In the genomic region with DNA sequence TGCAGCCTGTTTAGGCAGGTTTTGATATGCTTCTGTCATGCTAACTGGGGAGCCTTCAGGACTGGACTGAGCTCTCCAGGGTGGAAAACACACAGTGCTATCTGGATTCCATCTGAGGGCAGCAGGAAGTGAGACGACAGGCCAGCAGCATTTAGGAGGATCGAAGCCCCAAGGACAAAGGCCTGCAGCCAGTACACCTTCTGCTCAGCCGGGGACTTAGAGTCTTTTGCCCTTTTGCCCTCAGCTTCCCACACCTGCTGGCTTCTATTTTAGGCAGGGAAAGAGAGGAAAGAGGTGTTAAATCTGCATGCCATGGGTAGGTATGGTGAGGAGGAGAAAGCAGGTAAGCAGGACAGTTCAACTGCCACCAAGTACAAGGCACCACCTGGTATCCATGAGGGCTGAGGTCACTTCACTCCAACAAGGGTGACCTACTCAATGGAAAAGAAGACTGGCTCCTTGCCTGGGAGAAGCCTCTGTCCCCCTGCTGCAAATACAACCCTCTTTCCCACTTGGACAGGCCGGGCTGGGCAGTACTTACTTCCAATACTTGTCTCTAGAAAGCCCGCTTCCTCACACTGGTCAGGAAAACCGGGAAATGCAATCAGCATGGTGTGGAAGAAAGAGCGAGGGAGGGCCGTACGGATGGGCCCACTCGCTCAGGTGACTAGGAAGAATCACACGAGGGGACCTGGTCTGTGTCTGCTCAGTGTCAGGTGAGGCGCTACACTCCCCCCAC, we compare ENCODE assay signal across 23 cellular contexts. TPM values are rescaled to one million over a fixed set of nuclear protein-coding genes. Genes with fewer than 3 reads are reported as not detected.
DNase-seq lines count a peak whose midpoint lies in the region; ATAC-seq, FAIRE-seq and TF ChIP-seq lines count a peak whose summit lies in the region.
"Had no signal": no experiment of that assay in that cellular context is flagged by ENCODE, and none has a peak within 500 bp of the region (broad histone marks: within the 10 kb centered on the region; RNA-seq: fewer than 3 reads in every experiment).

No MANE protein-coding gene starts in this region.

- H3K9me3 ChIP-seq in HepG2 (ENCODE audit: low read length), result no peaks in the 10 kb centered on the region
- H3K9me3 ChIP-seq: A549, stomach had no signal

- H3K4me3 ChIP-seq in HepG2 (replicated peaks in 1 of 3; ENCODE audit: insufficient read depth in 1 of 3, low read depth in 2 of 3, low read length in 3 of 3), result no peak overlapping the region
- H3K4me3 ChIP-seq: A549, lung, stomach had no signal

- no TSS peak for BruUV-seq in MCF 10A (replicated peaks; lab: Mats Ljungman, UMichigan)
- BruUV-seq in HepG2 (replicated peaks; lab: Mats Ljungman, UMichigan), result no TSS peak

- no peaks in the 10 kb centered on the region for H3K79me2 ChIP-seq in HepG2 (ENCODE audit: insufficient read depth, low read length)

- peak; percentile 76 to 81 for DNase-seq in T47D (ENCODE audit: low read depth in 1 of 2, low spot score in 1 of 2)
- DNase-seq in MCF 10A (ENCODE audit: unreplicated experiment), result no peak
- DNase-seq in activated B cell treated with CpG ODN at 0.5 μM for 24 hours, result no peak
- DNase-seq in HepG2 (ENCODE audit: low spot score), result no peak
- no peak for DNase-seq in stimulated activated effector memory CD8-positive, alpha-beta T cell treated with anti-CD3 and anti-CD28 coated beads, Interleukin-12 subunit alpha, Interleukin-12 subunit beta, amount 100 ng/mL, for 72 hours (ENCODE audit: low spot score in 2 of 2)
- no peak for DNase-seq in OCI-M1 (lab: John Stamatoyannopoulos, UW)
- no peak for DNase-seq in activated naive CD8-positive, alpha-beta T cell treated with anti-CD3 and anti-CD28 coated beads, Interleukin-2, amount 50 U/mL, for 24 hours
- DNase-seq: activated CD4-positive, alpha-beta memory T cell treated with anti-CD3 and anti-CD28 coated beads, Interleukin-2, amount 10 ng/mL, durations not matched to agents 7 days and 5 days; activated naive CD4-positive, alpha-beta T cell; activated T-cell treated with anti-CD3 and anti-CD28 coated beads, Interleukin-2, amount 50 U/mL, for 1 hour; DMS153; effector memory CD8-positive, alpha-beta T cell; KBM-7; NCI-H2029; NCI-H446; stimulated activated CD4-positive, alpha-beta T cell treated with anti-CD3 and anti-CD28 coated beads, Interleukin-1b, Interleukin-23, amount 100 ng/mL, for 48 hours; stomach; T-helper 1 cell had no signal

- TF ChIP-seq CTCF in MCF 10A (IDR thresholded peaks at IDR 0.05; ENCODE audit: unreplicated experiment) (no peak), activated B cell treated with CpG ODN at 0.5 μM for 24 hours (IDR thresholded peaks at IDR 0.05) (no peak), HepG2 (CRISPR knock-in tag; IDR thresholded peaks at IDR 0.05) (no peak)

- H3K27me3 Mint-ChIP-seq in MCF 10A (ENCODE audit: insufficient read depth, unreplicated experiment), result no peaks in the 10 kb centered on the region
- H3K27me3 Mint-ChIP-seq in activated B cell treated with CpG ODN at 0.5 μM for 24 hours, result no peaks in the 10 kb centered on the region
- H3K27me3 Mint-ChIP-seq in activated naive CD8-positive, alpha-beta T cell treated with anti-CD3 and anti-CD28 coated beads, Interleukin-2, amount 50 U/mL, for 24 hours, result no peaks in the 10 kb centered on the region
- H3K27me3 Mint-ChIP-seq: activated CD4-positive, alpha-beta memory T cell treated with anti-CD3 and anti-CD28 coated beads, Interleukin-2, amount 10 ng/mL, durations not matched to agents 7 days and 5 days; effector memory CD8-positive, alpha-beta T cell had no signal

- POLR2A ChIA-PET in MCF 10A (lab: Yijun Ruan, JAX) (no interaction called here), activated B cell treated with CpG ODN at 0.5 μM for 24 hours (lab: Charles Lee) (interaction anchor here (0.7 to 14.9 kb wide), 6 partner anchors 9 to 1104 kb away, joined by 4 to 263 read pairs (median 18); partner anchors contain the start of genes CRY2 and PEX16), HepG2 (lab: Yijun Ruan, JAX) (no interaction called here)

- no peaks in the 10 kb centered on the region for H4K20me1 ChIP-seq in HepG2 (ENCODE audit: insufficient read depth, low read length)

- peaks cover 16% of the 10 kb centered on the region for H3K4me1 ChIP-seq in HepG2 (ENCODE audit: insufficient read depth, low read length)

- FAIRE-seq in HepG2 (lab: Jason Lieb, UNC), result no peak
- FAIRE-seq: A549 had no signal

- no peak for TF ChIP-seq EP300 in HepG2 (IDR thresholded peaks at IDR 0.05; ENCODE audit: low read depth in 2 of 2, low read length in 2 of 2)
- no peak for TF ChIP-seq EP300 in HepG2 (CRISPR knock-in tag; IDR thresholded peaks at IDR 0.05; ENCODE audit: borderline replicate concordance)

- H3K4me3 Mint-ChIP-seq in MCF 10A (ENCODE audit: unreplicated experiment), result no peak overlapping the region
- H3K4me3 Mint-ChIP-seq in activated B cell treated with CpG ODN at 0.5 μM for 24 hours, result peak overlapping the region; percentile 60
- no peak overlapping the region for H3K4me3 Mint-ChIP-seq in stimulated activated effector memory CD8-positive, alpha-beta T cell treated with anti-CD3 and anti-CD28 coated beads, Interleukin-12 subunit alpha, Interleukin-12 subunit beta, amount 100 ng/mL, for 72 hours
- H3K4me3 Mint-ChIP-seq in activated naive CD8-positive, alpha-beta T cell treated with anti-CD3 and anti-CD28 coated beads, Interleukin-2, amount 50 U/mL, for 24 hours, result no peak overlapping the region
- H3K4me3 Mint-ChIP-seq: activated CD4-positive, alpha-beta memory T cell treated with anti-CD3 and anti-CD28 coated beads, Interleukin-2, amount 10 ng/mL, durations not matched to agents 7 days and 5 days; effector memory CD8-positive, alpha-beta T cell had no signal

- no peak for TF ChIP-seq RAD21 in HepG2 (CRISPR knock-in tag; IDR thresholded peaks at IDR 0.05)

- no peak overlapping the region for H2AFZ ChIP-seq in HepG2 (ENCODE audit: low read length)

- H3K27me3 ChIP-seq in HepG2 (ENCODE audit: control insufficient read depth in 1 of 2, insufficient read depth in 2 of 2, low read length in 2 of 2), result no peaks in the 10 kb centered on the region
- H3K27me3 ChIP-seq: stomach had no signal

- in situ Hi-C loops in T47D (cut with HindIII; ENCODE audit: low pct_unique_long_range_greater_than_20kb, low sequenced_read_pairs) (no loop called here), HepG2 (cut with HindIII; ENCODE audit: extremely low pct_ligation_motif_present, low pct_unique_long_range_greater_than_20kb) (no loop called here)

- no peak for TF ChIP-seq POLR2A in HepG2 (IDR thresholded peaks at IDR 0.05; ENCODE audit: insufficient read depth in 1 of 2, low read depth in 2 of 2, low read length in 2 of 2)

- H3K27ac ChIP-seq in HepG2 (ENCODE audit: extremely low read length, insufficient read depth, low read length), result peak overlapping the region; percentile 42
- H3K27ac ChIP-seq: A549 had no signal

- H3K9ac ChIP-seq in HepG2 (ENCODE audit: insufficient read depth, low read depth, low read length), result no peak overlapping the region

- 72% methylated on average over 12 of the region's 12 CpGs for WGBS in HepG2 (ENCODE audit: low lambda C conversion rate)

- H3K4me2 ChIP-seq in HepG2 (ENCODE audit: low read depth, low read length), result no peak overlapping the region
- H3K4me2 ChIP-seq: A549 had no signal

- intact Hi-C loops in MCF 10A (cut with micrococcal nuclease) (no loop called here), activated B cell treated with CpG ODN at 0.5 μM for 24 hours (cut with micrococcal nuclease) (loop anchor here (1.0 to 10.0 kb wide), 4 partner anchors 87 to 1367 kb away; partner anchors contain the start of genes ARHGAP1, CD82, CRY2 and SLC35C1), HepG2 (cut with micrococcal nuclease; ENCODE audit: unreplicated experiment) (no loop called here)

- H3K9me3 Mint-ChIP-seq in MCF 10A (ENCODE audit: unreplicated experiment) (no peaks in the 10 kb centered on the region), activated B cell treated with CpG ODN at 0.5 μM for 24 hours (no peaks in the 10 kb centered on the region)
- no peaks in the 10 kb centered on the region for H3K9me3 Mint-ChIP-seq in stimulated activated effector memory CD8-positive, alpha-beta T cell treated with anti-CD3 and anti-CD28 coated beads, Interleukin-12 subunit alpha, Interleukin-12 subunit beta, amount 100 ng/mL, for 72 hours
- no peaks in the 10 kb centered on the region for H3K9me3 Mint-ChIP-seq in activated naive CD8-positive, alpha-beta T cell treated with anti-CD3 and anti-CD28 coated beads, Interleukin-2, amount 50 U/mL, for 24 hours
- H3K9me3 Mint-ChIP-seq: activated CD4-positive, alpha-beta memory T cell treated with anti-CD3 and anti-CD28 coated beads, Interleukin-2, amount 10 ng/mL, durations not matched to agents 7 days and 5 days; effector memory CD8-positive, alpha-beta T cell had no signal

- ATAC-seq in activated B cell treated with CpG ODN at 0.5 μM for 24 hours (ENCODE audit: low read depth), result no peak
- peak; percentile 72 for ATAC-seq in HepG2
- no peak for ATAC-seq in GM18502 (IDR thresholded peaks at IDR 0.05; ENCODE audit: poor library complexity, unreplicated experiment)
- no peak for ATAC-seq in stimulated activated effector memory CD8-positive, alpha-beta T cell treated with anti-CD3 and anti-CD28 coated beads, Interleukin-12 subunit alpha, Interleukin-12 subunit beta, amount 100 ng/mL, for 72 hours
- no peak for ATAC-seq in activated naive CD8-positive, alpha-beta T cell treated with anti-CD3 and anti-CD28 coated beads, Interleukin-2, amount 50 U/mL, for 24 hours
- ATAC-seq: A549; effector memory CD8-positive, alpha-beta T cell had no signal

- H3K36me3 ChIP-seq in HepG2 (replicated peaks in 1 of 2; ENCODE audit: control insufficient read depth in 1 of 2, insufficient read depth in 2 of 2, low read length in 2 of 2), result peaks cover 9 to 34% of the 10 kb centered on the region in 2 experiments; a peak in 4 of 5 replicates

- no peak overlapping the region for H3K27ac Mint-ChIP-seq in MCF 10A (ENCODE audit: low read depth, unreplicated experiment)
- H3K27ac Mint-ChIP-seq in activated B cell treated with CpG ODN at 0.5 μM for 24 hours, result peak overlapping the region; percentile 97
- no peak overlapping the region for H3K27ac Mint-ChIP-seq in stimulated activated effector memory CD8-positive, alpha-beta T cell treated with anti-CD3 and anti-CD28 coated beads, Interleukin-12 subunit alpha, Interleukin-12 subunit beta, amount 100 ng/mL, for 72 hours
- H3K27ac Mint-ChIP-seq in activated naive CD8-positive, alpha-beta T cell treated with anti-CD3 and anti-CD28 coated beads, Interleukin-2, amount 50 U/mL, for 24 hours, result no peak overlapping the region
- H3K27ac Mint-ChIP-seq: activated CD4-positive, alpha-beta memory T cell treated with anti-CD3 and anti-CD28 coated beads, Interleukin-2, amount 10 ng/mL, durations not matched to agents 7 days and 5 days; effector memory CD8-positive, alpha-beta T cell had no signal

- peaks cover 67% of the 10 kb centered on the region for H3K36me3 Mint-ChIP-seq in MCF 10A (ENCODE audit: insufficient read depth, unreplicated experiment)
- peaks cover 36% of the 10 kb centered on the region for H3K36me3 Mint-ChIP-seq in activated B cell treated with CpG ODN at 0.5 μM for 24 hours (ENCODE audit: low read depth)
- H3K36me3 Mint-ChIP-seq in stimulated activated effector memory CD8-positive, alpha-beta T cell treated with anti-CD3 and anti-CD28 coated beads, Interleukin-12 subunit alpha, Interleukin-12 subunit beta, amount 100 ng/mL, for 72 hours, result peaks cover 91% of the 10 kb centered on the region
- no peaks in the 10 kb centered on the region for H3K36me3 Mint-ChIP-seq in activated naive CD8-positive, alpha-beta T cell treated with anti-CD3 and anti-CD28 coated beads, Interleukin-2, amount 50 U/mL, for 24 hours (ENCODE audit: low read depth)

- CTCF ChIA-PET in MCF 10A (lab: Yijun Ruan, JAX), result interaction anchor here (0.7 to 2.7 kb wide), 2 partner anchors 30 to 62 kb away, joined by 3 to 11 read pairs; no protein-coding TSS in a partner anchor
- CTCF ChIA-PET in activated B cell treated with CpG ODN at 0.5 μM for 24 hours (lab: Charles Lee), result interaction anchor here (1.0 to 2.5 kb wide), 5 partner anchors 11 to 72 kb away, joined by 3 to 13 read pairs (median 8); no protein-coding TSS in a partner anchor
- CTCF ChIA-PET in HepG2 (lab: Yijun Ruan, JAX; ENCODE audit: low intra/inter-chr PET ratio, low total read pairs), result no interaction called here

- peaks cover 21% of the 10 kb centered on the region for H3K4me1 Mint-ChIP-seq in MCF 10A (ENCODE audit: insufficient read depth, unreplicated experiment)
- peaks cover 98% of the 10 kb centered on the region for H3K4me1 Mint-ChIP-seq in activated B cell treated with CpG ODN at 0.5 μM for 24 hours
- H3K4me1 Mint-ChIP-seq in stimulated activated effector memory CD8-positive, alpha-beta T cell treated with anti-CD3 and anti-CD28 coated beads, Interleukin-12 subunit alpha, Interleukin-12 subunit beta, amount 100 ng/mL, for 72 hours, result peaks cover 21% of the 10 kb centered on the region
- H3K4me1 Mint-ChIP-seq in activated naive CD8-positive, alpha-beta T cell treated with anti-CD3 and anti-CD28 coated beads, Interleukin-2, amount 50 U/mL, for 24 hours, result peaks cover 22% of the 10 kb centered on the region

RNA-seq across cellular contexts. Expression of gene LARGE2, which starts 12.3 kb away (rescaled TPM):
- total RNA-seq in MCF 10A (2022), result 0.52 and 0.91 TPM in 2 replicates
- 47.4 and 59.7 TPM in 2 replicates for total RNA-seq in activated B cell treated with CpG ODN at 0.5 μM for 24 hours
- 10.0 and 21.6 TPM in 2 replicates for total RNA-seq in HepG2 (2016; rRNA removed; fragmentation: Illumina TruSeq; extraction: Trizol)
- total RNA-seq in HepG2 (2016; cell fraction: cytosol; rRNA removed; fragmentation: Illumina TruSeq; extraction: Trizol; ENCODE audit: low read depth), result 14.2 and 19.1 TPM in 2 replicates
- 7.5 and 20.4 TPM in 2 replicates for total RNA-seq in HepG2 (2016; cell fraction: insoluble cytoplasmic fraction; rRNA removed; fragmentation: Illumina TruSeq; extraction: Trizol)
- total RNA-seq in HepG2 (2016; cell fraction: membrane; rRNA removed; fragmentation: Illumina TruSeq; extraction: Trizol), result 31.5 and 38.0 TPM in 2 replicates
- total RNA-seq in HepG2 (2016; cell fraction: nucleus; rRNA removed; fragmentation: Illumina TruSeq; extraction: Trizol), result 12.2 and 18.7 TPM in 2 replicates
- 8.5 and 12.5 TPM in 2 replicates for polyA plus RNA-seq in HepG2 (2011; rRNA removed)
- 6.6 and 10.9 TPM in 2 replicates for polyA plus RNA-seq in HepG2 (2011; cell fraction: cytosol; rRNA removed)
- polyA plus RNA-seq in HepG2 (2011; cell fraction: nucleus; rRNA removed), result 32.4 and 37.4 TPM in 2 replicates
- 9.6 and 9.7 TPM in 2 replicates for polyA plus RNA-seq in HepG2 (2012)
- polyA plus RNA-seq in HepG2 (2016; cell fraction: cytosol; fragmentation: Illumina TruSeq; extraction: Trizol; ENCODE audit: low read depth), result 20.1 and 23.9 TPM in 2 replicates
- 13.5 and 14.3 TPM in 2 replicates for polyA plus RNA-seq in HepG2 (2016; cell fraction: insoluble cytoplasmic fraction; fragmentation: Illumina TruSeq; extraction: Trizol; ENCODE audit: low read depth)
- 33.6 and 37.3 TPM in 2 replicates for polyA plus RNA-seq in HepG2 (2016; cell fraction: membrane; fragmentation: Illumina TruSeq; extraction: Trizol; ENCODE audit: low read depth)
- 50.8 and 52.9 TPM in 2 replicates for polyA plus RNA-seq in HepG2 (2016; cell fraction: nucleus; fragmentation: Illumina TruSeq; extraction: Trizol; ENCODE audit: insufficient read depth, low read depth)
- 15.3 TPM in 1 of 2 replicates, not detected in the other for polyA minus RNA-seq in HepG2 (2011; rRNA and poly(A)+ RNA removed; ENCODE audit: low replicate concordance)
- polyA minus RNA-seq in HepG2 (2011; cell fraction: cytosol; rRNA and poly(A)+ RNA removed), result 2.2 and 5.0 TPM in 2 replicates
- 3.2 and 3.5 TPM in 2 replicates for polyA minus RNA-seq in HepG2 (2011; cell fraction: nucleus; rRNA and poly(A)+ RNA removed)
- total RNA-seq: myocyte had no signal
- polyA plus RNA-seq: aorta had no signal

RNA-seq across cellular contexts. Expression of gene PEX16, which starts 17.1 kb away (rescaled TPM):
- total RNA-seq in MCF 10A (2022) (28.1 and 30.2 TPM in 2 replicates), activated B cell treated with CpG ODN at 0.5 μM for 24 hours (72.0 and 77.7 TPM in 2 replicates), HepG2 (2016; rRNA removed; fragmentation: Illumina TruSeq; extraction: Trizol) (18.6 and 21.8 TPM in 2 replicates)
- 11.4 and 13.9 TPM in 2 replicates for total RNA-seq in HepG2 (2016; cell fraction: cytosol; rRNA removed; fragmentation: Illumina TruSeq; extraction: Trizol; ENCODE audit: low read depth)
- total RNA-seq in HepG2 (2016; cell fraction: insoluble cytoplasmic fraction; rRNA removed; fragmentation: Illumina TruSeq; extraction: Trizol), result 14.6 and 24.3 TPM in 2 replicates
- total RNA-seq in HepG2 (2016; cell fraction: membrane; rRNA removed; fragmentation: Illumina TruSeq; extraction: Trizol), result 18.4 and 20.4 TPM in 2 replicates
- 20.1 and 24.1 TPM in 2 replicates for total RNA-seq in HepG2 (2016; cell fraction: nucleus; rRNA removed; fragmentation: Illumina TruSeq; extraction: Trizol)
- 12.5 and 16.8 TPM in 2 replicates for polyA plus RNA-seq in HepG2 (2011; rRNA removed)
- polyA plus RNA-seq in HepG2 (2011; cell fraction: cytosol; rRNA removed), result 13.7 and 17.1 TPM in 2 replicates
- 47.3 and 52.6 TPM in 2 replicates for polyA plus RNA-seq in HepG2 (2011; cell fraction: nucleus; rRNA removed)
- polyA plus RNA-seq in HepG2 (2012), result 10.4 and 13.1 TPM in 2 replicates
- polyA plus RNA-seq in HepG2 (2016; cell fraction: cytosol; fragmentation: Illumina TruSeq; extraction: Trizol; ENCODE audit: low read depth), result 9.0 and 11.2 TPM in 2 replicates
- polyA plus RNA-seq in HepG2 (2016; cell fraction: insoluble cytoplasmic fraction; fragmentation: Illumina TruSeq; extraction: Trizol; ENCODE audit: low read depth), result 13.3 and 13.5 TPM in 2 replicates
- 10.8 and 13.0 TPM in 2 replicates for polyA plus RNA-seq in HepG2 (2016; cell fraction: membrane; fragmentation: Illumina TruSeq; extraction: Trizol; ENCODE audit: low read depth)
- 34.9 and 44.4 TPM in 2 replicates for polyA plus RNA-seq in HepG2 (2016; cell fraction: nucleus; fragmentation: Illumina TruSeq; extraction: Trizol; ENCODE audit: insufficient read depth, low read depth)
- polyA minus RNA-seq in HepG2 (2011; rRNA and poly(A)+ RNA removed; ENCODE audit: low replicate concordance), result 19.0 and 26.5 TPM in 2 replicates
- polyA minus RNA-seq in HepG2 (2011; cell fraction: cytosol; rRNA and poly(A)+ RNA removed), result 7.1 and 8.4 TPM in 2 replicates
- polyA minus RNA-seq in HepG2 (2011; cell fraction: nucleus; rRNA and poly(A)+ RNA removed), result 19.3 and 22.0 TPM in 2 replicates

RNA-seq across cellular contexts. Expression of gene FREY1, which starts 27.7 kb away (rescaled TPM):
- total RNA-seq in MCF 10A (2022) (1.0 and 1.3 TPM in 2 replicates), activated B cell treated with CpG ODN at 0.5 μM for 24 hours (3.9 and 4.6 TPM in 2 replicates), HepG2 (2016; rRNA removed; fragmentation: Illumina TruSeq; extraction: Trizol) (0.73 TPM in 1 of 2 replicates, not detected in the other)
- total RNA-seq in HepG2 (2016; cell fraction: cytosol; rRNA removed; fragmentation: Illumina TruSeq; extraction: Trizol; ENCODE audit: low read depth), result not detected in 2 replicates
- 0.27 and 0.52 TPM in 2 replicates for total RNA-seq in HepG2 (2016; cell fraction: insoluble cytoplasmic fraction; rRNA removed; fragmentation: Illumina TruSeq; extraction: Trizol)
- total RNA-seq in HepG2 (2016; cell fraction: membrane; rRNA removed; fragmentation: Illumina TruSeq; extraction: Trizol), result not detected in 2 replicates
- 1.3 TPM in 1 of 2 replicates, not detected in the other for total RNA-seq in HepG2 (2016; cell fraction: nucleus; rRNA removed; fragmentation: Illumina TruSeq; extraction: Trizol)
- polyA plus RNA-seq in HepG2 (2011; rRNA removed), result 0.22 and 0.44 TPM in 2 replicates
- not detected in 2 replicates for polyA plus RNA-seq in HepG2 (2011; cell fraction: cytosol; rRNA removed)
- polyA plus RNA-seq in HepG2 (2011; cell fraction: nucleus; rRNA removed), result 2.4 and 5.3 TPM in 2 replicates
- 0.27 TPM in 1 of 2 replicates, not detected in the other for polyA plus RNA-seq in HepG2 (2012)
- not detected in 2 replicates for polyA plus RNA-seq in HepG2 (2016; cell fraction: cytosol; fragmentation: Illumina TruSeq; extraction: Trizol; ENCODE audit: low read depth)
- polyA plus RNA-seq in HepG2 (2016; cell fraction: insoluble cytoplasmic fraction; fragmentation: Illumina TruSeq; extraction: Trizol; ENCODE audit: low read depth), result not detected in 2 replicates
- polyA plus RNA-seq in HepG2 (2016; cell fraction: membrane; fragmentation: Illumina TruSeq; extraction: Trizol; ENCODE audit: low read depth), result not detected in 2 replicates
- not detected in 2 replicates for polyA plus RNA-seq in HepG2 (2016; cell fraction: nucleus; fragmentation: Illumina TruSeq; extraction: Trizol; ENCODE audit: insufficient read depth, low read depth)
- 4.0 and 13.4 TPM in 2 replicates for polyA minus RNA-seq in HepG2 (2011; rRNA and poly(A)+ RNA removed; ENCODE audit: low replicate concordance)
- polyA minus RNA-seq in HepG2 (2011; cell fraction: cytosol; rRNA and poly(A)+ RNA removed), result not detected in 2 replicates
- 7.2 and 7.8 TPM in 2 replicates for polyA minus RNA-seq in HepG2 (2011; cell fraction: nucleus; rRNA and poly(A)+ RNA removed)
- polyA plus RNA-seq: aorta had no signal

RNA-seq across cellular contexts. Expression of gene MAPK8IP1, which starts 49.3 kb away (rescaled TPM):
- total RNA-seq in MCF 10A (2022) (1.8 and 2.2 TPM in 2 replicates), activated B cell treated with CpG ODN at 0.5 μM for 24 hours (1.9 and 3.4 TPM in 2 replicates), HepG2 (2016; rRNA removed; fragmentation: Illumina TruSeq; extraction: Trizol) (3.0 and 4.2 TPM in 2 replicates)
- 1.8 and 1.9 TPM in 2 replicates for total RNA-seq in HepG2 (2016; cell fraction: cytosol; rRNA removed; fragmentation: Illumina TruSeq; extraction: Trizol; ENCODE audit: low read depth)
- total RNA-seq in HepG2 (2016; cell fraction: insoluble cytoplasmic fraction; rRNA removed; fragmentation: Illumina TruSeq; extraction: Trizol), result 4.1 and 4.2 TPM in 2 replicates
- 4.9 and 5.4 TPM in 2 replicates for total RNA-seq in HepG2 (2016; cell fraction: membrane; rRNA removed; fragmentation: Illumina TruSeq; extraction: Trizol)
- 2.2 and 2.8 TPM in 2 replicates for total RNA-seq in HepG2 (2016; cell fraction: nucleus; rRNA removed; fragmentation: Illumina TruSeq; extraction: Trizol)
- polyA plus RNA-seq in HepG2 (2011; rRNA removed), result 2.2 and 3.1 TPM in 2 replicates
- 2.2 and 3.1 TPM in 2 replicates for polyA plus RNA-seq in HepG2 (2011; cell fraction: cytosol; rRNA removed)
- 5.3 and 6.8 TPM in 2 replicates for polyA plus RNA-seq in HepG2 (2011; cell fraction: nucleus; rRNA removed)
- 1.2 and 1.9 TPM in 2 replicates for polyA plus RNA-seq in HepG2 (2012)
- polyA plus RNA-seq in HepG2 (2016; cell fraction: cytosol; fragmentation: Illumina TruSeq; extraction: Trizol; ENCODE audit: low read depth), result 2.5 and 2.9 TPM in 2 replicates
- 4.7 and 5.0 TPM in 2 replicates for polyA plus RNA-seq in HepG2 (2016; cell fraction: insoluble cytoplasmic fraction; fragmentation: Illumina TruSeq; extraction: Trizol; ENCODE audit: low read depth)
- polyA plus RNA-seq in HepG2 (2016; cell fraction: membrane; fragmentation: Illumina TruSeq; extraction: Trizol; ENCODE audit: low read depth), result 5.4 and 6.2 TPM in 2 replicates
- polyA plus RNA-seq in HepG2 (2016; cell fraction: nucleus; fragmentation: Illumina TruSeq; extraction: Trizol; ENCODE audit: insufficient read depth, low read depth), result 5.6 and 7.4 TPM in 2 replicates
- 1.2 and 6.3 TPM in 2 replicates for polyA minus RNA-seq in HepG2 (2011; rRNA and poly(A)+ RNA removed; ENCODE audit: low replicate concordance)
- polyA minus RNA-seq in HepG2 (2011; cell fraction: cytosol; rRNA and poly(A)+ RNA removed), result 2.4 TPM in 2 replicates
- polyA minus RNA-seq in HepG2 (2011; cell fraction: nucleus; rRNA and poly(A)+ RNA removed), result 1.2 TPM in 2 replicates

Comparison
In these comparisons a context has a peak if more than half of its experiments do, and no peak if none do; other contexts are left out.
1. DNase-seq: peak in T47D (2 of 2); none in MCF 10A (single experiment), activated B cell treated with CpG ODN at 0.5 μM for 24 hours (single experiment), HepG2 (single experiment), stimulated activated effector memory CD8-positive, alpha-beta T cell treated with anti-CD3 and anti-CD28 coated beads, Interleukin-12 subunit alpha, Interleukin-12 subunit beta, amount 100 ng/mL, for 72 hours (0 of 2), OCI-M1 (single experiment) and activated naive CD8-positive, alpha-beta T cell treated with anti-CD3 and anti-CD28 coated beads, Interleukin-2, amount 50 U/mL, for 24 hours (single experiment).